ENCODE assay signal across 19 cellular contexts in the genomic region with DNA sequence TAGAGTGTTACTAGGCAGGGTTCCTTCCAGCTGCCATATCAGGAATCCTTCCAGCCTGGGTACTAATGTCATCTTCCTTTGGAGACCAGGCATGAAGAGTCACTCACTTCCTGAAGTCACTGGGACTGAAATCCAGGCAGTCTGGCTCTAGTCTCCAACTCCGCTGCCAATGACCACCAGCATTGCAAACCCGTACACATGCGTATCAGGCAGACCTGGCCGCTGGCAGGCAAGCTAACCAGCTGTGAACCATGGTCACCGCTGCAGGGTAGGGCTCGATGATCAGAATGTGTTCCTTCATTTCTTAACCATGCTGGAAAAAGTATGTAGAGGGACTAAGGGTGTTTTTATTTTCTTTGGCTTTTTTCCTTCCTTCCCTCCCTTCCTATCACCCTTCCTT.
DNase-seq lines count a peak whose midpoint lies in the region; ATAC-seq lines count a peak whose summit lies in the region.
"Had no signal": no experiment of that assay in that cellular context is flagged by ENCODE, and none has a peak within 500 bp of the region (broad histone marks: within the 10 kb centered on the region; RNA-seq: fewer than 3 reads in every experiment).

No MANE protein-coding gene starts in this region.

- H3K79me2 ChIP-seq in Karpas-422 (ENCODE audit: low read length), result no peaks in the 10 kb centered on the region

- H3K4me2 ChIP-seq in Karpas-422 (ENCODE audit: low read depth, low read length, poor library complexity, severe bottlenecking), result peak overlapping the region; percentile 69
- H3K4me2 ChIP-seq: BLaER1 had no signal

- no peak overlapping the region for H3K4me3 Mint-ChIP-seq in memory B cell
- H3K4me3 Mint-ChIP-seq in stimulated activated memory B cell treated with anti-CD40 and anti-IgM and Interleukin-4, amounts not matched to agents 10 μg/mL and 1 μg/mL and 100 μg/mL, for 72 hours, result no peak overlapping the region
- H3K4me3 Mint-ChIP-seq: CD4-positive, alpha-beta memory T cell had no signal

- H3K36me3 ChIP-seq in Karpas-422 (ENCODE audit: insufficient read depth, low read length), result no peaks in the 10 kb centered on the region
- H3K36me3 ChIP-seq: BLaER1, SJCRH30 had no signal

- H3K27ac ChIP-seq in Karpas-422 (ENCODE audit: low read length), result peak overlapping the region; percentile 98
- H3K27ac ChIP-seq: BLaER1, RWPE1, SJCRH30 had no signal

- peak overlapping the region; percentile 57 for H3K9ac ChIP-seq in Karpas-422 (ENCODE audit: low read length)
- H3K9ac ChIP-seq: BLaER1 had no signal

- H3K9me2 ChIP-seq in Karpas-422 (replicated peaks; ENCODE audit: insufficient read depth, low read length), result no peaks in the 10 kb centered on the region

- peak overlapping the region; percentile 30; the same call in 1 of the 2 replicates for H3K4me3 ChIP-seq in Karpas-422 (ENCODE audit: low read length)
- H3K4me3 ChIP-seq: BLaER1, K562, SJCRH30 had no signal

- peaks cover 73% of the 10 kb centered on the region for H3K4me1 ChIP-seq in Karpas-422 (ENCODE audit: low read length)

- H3K27me3 ChIP-seq in Karpas-422 (ENCODE audit: low read length), result no peaks in the 10 kb centered on the region
- H3K27me3 ChIP-seq: BLaER1, SJCRH30 had no signal

- no peaks in the 10 kb centered on the region for H3K9me3 ChIP-seq in Karpas-422 (ENCODE audit: low read length)
- H3K9me3 ChIP-seq: BLaER1, SJCRH30 had no signal

- H4K20me1 ChIP-seq in Karpas-422 (ENCODE audit: insufficient read depth, low read depth, low read length), result no peaks in the 10 kb centered on the region
- H4K20me1 ChIP-seq: BLaER1 had no signal

- no peaks in the 10 kb centered on the region for H3K9me3 Mint-ChIP-seq in memory B cell
- peaks cover 3% of the 10 kb centered on the region for H3K9me3 Mint-ChIP-seq in stimulated activated memory B cell treated with anti-CD40 and anti-IgM and Interleukin-4, amounts not matched to agents 10 μg/mL and 1 μg/mL and 100 μg/mL, for 72 hours

- H2AFZ ChIP-seq in Karpas-422 (ENCODE audit: low read length), result no peak overlapping the region

- H3K27me3 Mint-ChIP-seq in memory B cell, result no peaks in the 10 kb centered on the region
- H3K27me3 Mint-ChIP-seq in stimulated activated memory B cell treated with anti-CD40 and anti-IgM and Interleukin-4, amounts not matched to agents 10 μg/mL and 1 μg/mL and 100 μg/mL, for 72 hours, result no peaks in the 10 kb centered on the region

- peak overlapping the region; percentile 88 for H3K27ac Mint-ChIP-seq in memory B cell
- peak overlapping the region; percentile 88 for H3K27ac Mint-ChIP-seq in stimulated activated memory B cell treated with anti-CD40 and anti-IgM and Interleukin-4, amounts not matched to agents 10 μg/mL and 1 μg/mL and 100 μg/mL, for 72 hours
- H3K27ac Mint-ChIP-seq: CD4-positive, alpha-beta memory T cell had no signal

- H3K4me1 Mint-ChIP-seq in memory B cell, result peaks cover 16% of the 10 kb centered on the region
- H3K4me1 Mint-ChIP-seq in stimulated activated memory B cell treated with anti-CD40 and anti-IgM and Interleukin-4, amounts not matched to agents 10 μg/mL and 1 μg/mL and 100 μg/mL, for 72 hours, result peaks cover 23% of the 10 kb centered on the region
- H3K4me1 Mint-ChIP-seq: CD4-positive, alpha-beta memory T cell had no signal

- no peak for ATAC-seq in memory B cell (ENCODE audit: low read depth)
- no peak for ATAC-seq in stimulated activated memory B cell treated with anti-CD40 and anti-IgM and Interleukin-4, amounts not matched to agents 10 μg/mL and 1 μg/mL and 100 μg/mL, for 72 hours
- ATAC-seq: K562, PC-3 had no signal

- no peaks in the 10 kb centered on the region for H3K36me3 Mint-ChIP-seq in memory B cell
- no peaks in the 10 kb centered on the region for H3K36me3 Mint-ChIP-seq in stimulated activated memory B cell treated with anti-CD40 and anti-IgM and Interleukin-4, amounts not matched to agents 10 μg/mL and 1 μg/mL and 100 μg/mL, for 72 hours
- H3K36me3 Mint-ChIP-seq: CD4-positive, alpha-beta memory T cell had no signal

- DNase-seq in Karpas-422 (no peak), dermis microvascular lymphatic vessel endothelial cell (ENCODE audit: low read depth in 2 of 2) (peak; percentile 54 to 56), memory B cell (ENCODE audit: low spot score in 2 of 2) (no peak), NCI-H2107 (lab: John Stamatoyannopoulos, UW) (no peak), NCI-H1436 (lab: John Stamatoyannopoulos, UW) (no peak), GM19240 (ENCODE audit: insufficient read length, low spot score) (no peak)
- DNase-seq: Calu3; CD4-positive, alpha-beta memory T cell; GF-D8; MV-4-11; NCI-H187 treated with DMSO at 0.1 percent for 48 hours; NCI-H226; NCI-H524; PC-3; SJCRH30 had no signal

Comparison
In these comparisons a context has a peak if more than half of its experiments do, and no peak if none do; other contexts are left out.
1. DNase-seq: peak in dermis microvascular lymphatic vessel endothelial cell (2 of 2); none in Karpas-422 (single experiment), memory B cell (0 of 2), NCI-H2107 (single experiment), NCI-H1436 (single experiment) and GM19240 (single experiment).